ENCODE assay signal across 8 cellular contexts in genomic region chr10:7872041-7872442, GRCh38. TPM values are rescaled to one million over a fixed set of nuclear protein-coding genes. Genes with fewer than 3 reads are reported as not detected.
A peak's percentile ranks its signal among the peaks of the same experiment; 100 is the strongest.
DNase-seq lines count a peak whose midpoint lies in the region; ATAC-seq and TF ChIP-seq lines count a peak whose summit lies in the region.

No MANE protein-coding gene starts in this region.

- no peak overlapping the region for H3K23ac ChIP-seq in mesendoderm (ENCODE audit: low read length)

- no peaks in the 10 kb centered on the region for H3K9me3 ChIP-seq in A673 (ENCODE audit: low read depth, low read length, poor library complexity, severe bottlenecking)

- H3K4me1 ChIP-seq in A673 (ENCODE audit: insufficient read depth, low read length, poor library complexity, severe bottlenecking) (peaks cover 7% of the 10 kb centered on the region), mesendoderm (ENCODE audit: control insufficient read depth, low read depth, low read length) (no peaks in the 10 kb centered on the region)

- no peak overlapping the region for H4K8ac ChIP-seq in mesendoderm (ENCODE audit: low read depth, low read length)

- H3K36me3 ChIP-seq in A673 (ENCODE audit: insufficient read depth, low read length, poor library complexity, severe bottlenecking): no peaks in the 10 kb centered on the region
- no peaks in the 10 kb centered on the region for H3K36me3 ChIP-seq in mesendoderm (ENCODE audit: control insufficient read depth, insufficient read depth, low read length)

- no TSS peak for BruUV-seq in A673 (replicated peaks; lab: Mats Ljungman, UMichigan)

- no peak overlapping the region for H2BK5ac ChIP-seq in mesendoderm (ENCODE audit: low read length)

- peak overlapping the region; percentile 21 for H3K27ac ChIP-seq in A673 (ENCODE audit: low read depth, low read length, poor library complexity, severe bottlenecking)
- H3K27ac ChIP-seq in mesendoderm (ENCODE audit: low read depth, low read length): no peak overlapping the region

- no peaks in the 10 kb centered on the region for H3K27me3 ChIP-seq in A673 (replicated peaks; ENCODE audit: insufficient read depth, low read depth, low read length, poor library complexity)
- no peaks in the 10 kb centered on the region for H3K27me3 ChIP-seq in mesendoderm (ENCODE audit: insufficient read depth, low read length, poor library complexity)

- intact Hi-C loops in A673 (cut with micrococcal nuclease; ENCODE audit: unreplicated experiment): loop anchor here (1.0 to 10.0 kb wide), 7 partner anchors 165 to 1429 kb away; partner anchors contain the start of gene GATA3

- H3K56ac ChIP-seq in mesendoderm (ENCODE audit: low read length): no peak overlapping the region

- in situ Hi-C loops in G401 (cut with HindIII; ENCODE audit: low sequenced_read_pairs): no loop called here

- CTCF ChIA-PET in A673 (lab: Charles Lee): interaction anchor here (0.6 to 1.3 kb wide), 11 partner anchors 45 to 1392 kb away, joined by 3 to 16 read pairs (median 4); no protein-coding TSS in a partner anchor

- no peak overlapping the region for H3K18ac ChIP-seq in mesendoderm (ENCODE audit: low read length)

- WGBS in mesendoderm (ENCODE audit: extremely low coverage, insufficient coverage, low lambda C conversion rate): no CpG with 5 or more reads among the region's 5 CpGs

- no peak for ATAC-seq in omental fat pad (ENCODE audit: low FRiP score)

- no peak overlapping the region for H3K4ac ChIP-seq in mesendoderm (ENCODE audit: low read depth, low read length)

- H3K4me3 ChIP-seq in A673 (ENCODE audit: low read depth, low read length, poor library complexity, severe bottlenecking) (peak overlapping the region; percentile 46), mesendoderm (ENCODE audit: low read length) (no peak overlapping the region)

- H3K4me2 ChIP-seq in mesendoderm (ENCODE audit: low read length): no peak overlapping the region

- H3K79me2 ChIP-seq in mesendoderm (ENCODE audit: control insufficient read depth, insufficient read depth, low read length): no peaks in the 10 kb centered on the region

- no peak overlapping the region for H4K5ac ChIP-seq in mesendoderm (ENCODE audit: low read length)

- TF ChIP-seq CTCF in A673 (conservative IDR thresholded peaks at IDR 0.05; ENCODE audit: low read depth, low read length): peak; percentile 85
- TF ChIP-seq CTCF in omental fat pad (IDR thresholded peaks at IDR 0.05): no peak

- no peak overlapping the region for H3K9ac ChIP-seq in mesendoderm (ENCODE audit: low read length)

- POLR2A ChIA-PET in A673 (lab: Charles Lee; ENCODE audit: low non-redundant PET): interaction anchor here (0.6 to 0.7 kb wide), 2 partner anchors 308 to 1431 kb away, joined by 3 read pairs; no protein-coding TSS in a partner anchor

- peaks cover 3% of the 10 kb centered on the region for H3K79me1 ChIP-seq in mesendoderm (ENCODE audit: low read length)

- no peak overlapping the region for H2BK15ac ChIP-seq in mesendoderm (replicated peaks; ENCODE audit: low read depth)

- H2AK5ac ChIP-seq in mesendoderm (ENCODE audit: low read length): no peak overlapping the region

- peak; percentile 62 for DNase-seq in A673 (ENCODE audit: low spot score)
- peak; percentile 55 for DNase-seq in G401 (ENCODE audit: low spot score)
- peak; percentile 4 for DNase-seq in NCI-H774 (lab: John Stamatoyannopoulos, UW)
- peak; percentile 51 for DNase-seq in cerebellar cortex (ENCODE audit: low spot score)
- peak; percentile 38 for DNase-seq in mesendoderm
- no peak for DNase-seq in COLO829 (ENCODE audit: low spot score)
- DNase-seq in mesenteric fat pad (ENCODE audit: low spot score): no peak
- DNase-seq in omental fat pad (ENCODE audit: low spot score): no peak

- no peak overlapping the region for H2BK120ac ChIP-seq in mesendoderm (ENCODE audit: low read depth, low read length)

RNA-seq across cellular contexts. Expression of gene TAF3, which starts 53.7 kb away (rescaled TPM):
- 12.3 and 14.0 TPM in 2 replicates for total RNA-seq in A673 (2021)
- total RNA-seq in G401 (2014; rRNA removed; shearing (Covaris generic)): 1.3 and 1.8 TPM in 2 replicates
- 12.7 TPM for polyA plus RNA-seq in mesendoderm (2013, experiment 1 of 2)
- polyA plus RNA-seq in mesendoderm (2013, experiment 2 of 2): 13.3 TPM
- 8.3 TPM for total RNA-seq in mesenteric fat pad
- total RNA-seq in omental fat pad: 1 to 10 TPM; 4.9 to 8.8 (median 6.4) TPM

Comparison
In these comparisons a context has a peak if more than half of its experiments do, and no peak if none do; other contexts are left out.
1. DNase-seq: peak in A673 (single experiment), G401 (single experiment), NCI-H774 (single experiment), cerebellar cortex (single experiment) and mesendoderm (single experiment); none in COLO829 (single experiment), mesenteric fat pad (single experiment) and omental fat pad (single experiment).